16 cellular contexts compared by ENCODE assay signal in the genomic region with DNA sequence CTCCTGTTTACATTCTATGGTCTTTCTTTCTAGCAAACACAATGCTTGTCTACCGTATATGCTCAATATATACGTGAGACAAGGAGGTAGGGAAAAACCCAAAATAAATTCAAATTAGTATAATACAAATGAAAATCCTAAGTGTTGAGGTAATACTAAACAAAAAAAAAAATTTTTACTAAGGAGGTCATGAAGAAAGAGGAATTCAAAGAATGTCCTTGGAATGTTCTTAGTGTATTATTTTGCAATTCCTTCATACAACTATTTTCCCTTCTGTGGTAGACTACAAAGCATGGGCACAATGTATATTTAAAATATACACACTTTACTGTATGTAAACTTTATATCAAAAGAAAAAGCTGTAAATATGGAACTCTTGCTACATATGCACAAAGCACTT. TPM values are rescaled to one million over a fixed set of nuclear protein-coding genes. Genes with fewer than 3 reads are reported as not detected.
DNase-seq lines count a peak whose midpoint lies in the region; ATAC-seq, FAIRE-seq and TF ChIP-seq lines count a peak whose summit lies in the region.
"Had no signal": no experiment of that assay in that cellular context is flagged by ENCODE, and none has a peak within 500 bp of the region (broad histone marks: within the 10 kb centered on the region; RNA-seq: fewer than 3 reads in every experiment).

No MANE protein-coding gene starts in this region.

- H3K4me3 ChIP-seq in RWPE2 (ENCODE audit: severe bottlenecking) = no peak overlapping the region
- H3K4me3 ChIP-seq: dorsolateral prefrontal cortex had no signal

- peaks cover 10% of the 10 kb centered on the region for H3K4me1 ChIP-seq in RWPE2 (ENCODE audit: insufficient read depth, poor library complexity, severe bottlenecking)

- H3K9me3 Mint-ChIP-seq in stimulated activated naive B cell treated with anti-CD40 and anti-IgM and Interleukin-4, amounts not matched to agents 10 μg/mL and 1 μg/mL and 100 μg/mL, for 72 hours = no peaks in the 10 kb centered on the region
- H3K9me3 Mint-ChIP-seq: activated naive CD8-positive, alpha-beta T cell treated with anti-CD3 and anti-CD28 coated beads for 36 hours; nephron had no signal

- peak; percentile 79; the same call in 2 of the 3 replicates for ATAC-seq in RWPE2 (ENCODE audit: low read depth)
- no peak for ATAC-seq in stimulated activated naive B cell treated with anti-CD40 and anti-IgM and Interleukin-4, amounts not matched to agents 10 μg/mL and 1 μg/mL and 100 μg/mL, for 72 hours (replicated peaks)
- ATAC-seq in HG02870 (IDR thresholded peaks at IDR 0.05; ENCODE audit: unreplicated experiment) = no peak
- ATAC-seq in GM21825 (IDR thresholded peaks at IDR 0.05; ENCODE audit: unreplicated experiment) = no peak
- ATAC-seq: PC-3 had no signal

- TF ChIP-seq CTCF in RWPE2 (IDR thresholded peaks at IDR 0.05; ENCODE audit: poor library complexity, severe bottlenecking) = no peak

- H3K27ac ChIP-seq in RWPE2 (ENCODE audit: poor library complexity, severe bottlenecking) = peak overlapping the region; percentile 41
- H3K27ac ChIP-seq: dorsolateral prefrontal cortex had no signal

- H3K27me3 Mint-ChIP-seq in stimulated activated naive B cell treated with anti-CD40 and anti-IgM and Interleukin-4, amounts not matched to agents 10 μg/mL and 1 μg/mL and 100 μg/mL, for 72 hours = no peaks in the 10 kb centered on the region
- H3K27me3 Mint-ChIP-seq: activated naive CD8-positive, alpha-beta T cell treated with anti-CD3 and anti-CD28 coated beads for 36 hours had no signal

- H3K36me3 ChIP-seq in RWPE2 (ENCODE audit: low read depth) = peaks cover 23% of the 10 kb centered on the region

- peaks cover 9 to 31% of the 10 kb centered on the region in 2 donors for H3K36me3 Mint-ChIP-seq in stimulated activated naive B cell treated with anti-CD40 and anti-IgM and Interleukin-4, amounts not matched to agents 10 μg/mL and 1 μg/mL and 100 μg/mL, for 72 hours

- H3K4me1 Mint-ChIP-seq in stimulated activated naive B cell treated with anti-CD40 and anti-IgM and Interleukin-4, amounts not matched to agents 10 μg/mL and 1 μg/mL and 100 μg/mL, for 72 hours = peaks cover 6 to 10% of the 10 kb centered on the region in 2 donors
- H3K4me1 Mint-ChIP-seq: nephron had no signal

- H3K27me3 ChIP-seq in RWPE2 (ENCODE audit: insufficient read depth, poor library complexity, severe bottlenecking) = no peaks in the 10 kb centered on the region
- H3K27me3 ChIP-seq: dorsolateral prefrontal cortex had no signal

- peak; percentile 31 for FAIRE-seq in G401.6 (lab: Jason Lieb, UNC)

- no peaks in the 10 kb centered on the region for H3K9me3 ChIP-seq in RWPE2 (ENCODE audit: severe bottlenecking)

- DNase-seq in RWPE2 (ENCODE audit: low spot score) (no peak), fibroblast of gingiva (ENCODE audit: low read depth) (peak; percentile 50), pulmonary artery endothelial cell (ENCODE audit: low read depth, low spot score) (peak; percentile 13), NCI-H2029 (lab: John Stamatoyannopoulos, UW) (no peak)
- DNase-seq in stimulated activated naive B cell treated with anti-CD40 and anti-IgM and Interleukin-4, amounts not matched to agents 10 μg/mL and 1 μg/mL and 100 μg/mL, for 72 hours = no peak
- DNase-seq: activated naive CD8-positive, alpha-beta T cell treated with anti-CD3 and anti-CD28 coated beads for 36 hours; COR-L47; dorsolateral prefrontal cortex; NCI-H1048; NCI-H345; PC-3; T1000 had no signal

- no peak overlapping the region for H3K27ac Mint-ChIP-seq in stimulated activated naive B cell treated with anti-CD40 and anti-IgM and Interleukin-4, amounts not matched to agents 10 μg/mL and 1 μg/mL and 100 μg/mL, for 72 hours
- H3K27ac Mint-ChIP-seq: activated naive CD8-positive, alpha-beta T cell treated with anti-CD3 and anti-CD28 coated beads for 36 hours had no signal

- H3K4me3 Mint-ChIP-seq in stimulated activated naive B cell treated with anti-CD40 and anti-IgM and Interleukin-4, amounts not matched to agents 10 μg/mL and 1 μg/mL and 100 μg/mL, for 72 hours = no peak overlapping the region
- H3K4me3 Mint-ChIP-seq: activated naive CD8-positive, alpha-beta T cell treated with anti-CD3 and anti-CD28 coated beads for 36 hours; nephron had no signal

RNA-seq across cellular contexts. Expression of gene PIK3C2A, which starts 36.4 kb away (rescaled TPM):
- total RNA-seq in pulmonary artery endothelial cell = 130 and 241 TPM in 2 replicates

Comparison
In these comparisons a context has a peak if more than half of its experiments do, and no peak if none do; other contexts are left out.
1. DNase-seq: peak in fibroblast of gingiva (single experiment) and pulmonary artery endothelial cell (single experiment); none in RWPE2 (single experiment), stimulated activated naive B cell treated with anti-CD40 and anti-IgM and Interleukin-4, amounts not matched to agents 10 μg/mL and 1 μg/mL and 100 μg/mL, for 72 hours (single experiment) and NCI-H2029 (single experiment).